1 cellular context compared by ENCODE assay signal in the genomic region with DNA sequence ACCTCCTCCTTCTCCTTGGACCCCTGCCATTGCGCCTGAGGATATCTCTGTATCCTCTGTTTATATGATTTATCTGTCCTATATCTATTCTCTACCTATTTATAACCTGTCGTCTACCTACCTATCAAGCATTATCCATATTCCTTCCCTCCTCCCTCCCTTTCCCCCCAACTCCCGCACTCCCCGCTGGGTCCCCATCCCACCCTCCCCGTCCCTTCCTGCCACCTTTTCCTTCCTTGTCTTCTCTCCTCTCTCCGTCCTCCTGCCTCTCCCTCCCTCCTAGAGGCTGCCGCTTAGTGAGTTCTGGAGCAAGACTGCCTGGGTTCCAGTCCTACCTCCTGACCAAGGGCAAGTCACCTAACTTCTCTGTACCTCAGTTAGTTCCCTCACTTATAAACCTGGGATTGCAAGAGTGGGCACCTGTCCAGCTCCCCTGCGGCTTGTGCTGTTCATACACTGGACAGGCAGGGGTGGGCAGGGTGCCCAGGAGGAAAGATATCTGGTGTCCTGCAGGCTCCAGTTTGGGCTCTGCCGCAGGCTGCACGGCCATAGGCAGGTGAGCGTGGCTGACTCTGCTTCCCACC.
TF ChIP-seq lines count a peak whose summit lies in the region.

No MANE protein-coding gene starts in this region.

TF ChIP-seq in K562, 482 proteins besides CTCF, POLR2A, EP300 and RAD21:
- TF ChIP-seq POLR2G (IDR thresholded peaks at IDR 0.05; ENCODE audit: low read depth, low read length) (peak; percentile 15; the same call in 1 of the 2 replicates), GABPB2 (CRISPR knock-in tag; conservative IDR thresholded peaks at IDR 0.05) (no peak)
